12 cellular contexts compared by ENCODE assay signal in the genomic region with DNA sequence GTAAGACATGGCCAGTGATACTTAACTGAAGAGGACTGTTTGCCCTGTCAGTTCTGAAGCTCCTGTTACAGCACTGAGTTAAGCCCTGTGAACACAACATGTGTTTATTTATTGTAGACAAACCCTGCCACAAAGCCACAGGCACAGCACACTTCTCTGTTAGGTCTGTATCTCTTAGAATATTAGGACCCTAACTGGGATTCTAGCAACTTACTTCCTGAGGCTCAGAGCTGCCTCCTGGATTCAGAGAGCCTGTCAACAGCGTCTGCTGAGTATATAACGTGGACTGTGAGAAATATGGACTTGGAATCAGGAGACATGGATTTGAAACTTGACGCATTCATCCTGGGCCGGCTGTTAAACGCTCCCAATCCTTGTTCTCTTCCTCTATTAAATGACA.
DNase-seq lines count a peak whose midpoint lies in the region; ATAC-seq and TF ChIP-seq lines count a peak whose summit lies in the region.
"Had no signal": no experiment of that assay in that cellular context is flagged by ENCODE, and none has a peak within 500 bp of the region (broad histone marks: within the 10 kb centered on the region; RNA-seq: fewer than 3 reads in every experiment).

No MANE protein-coding gene starts in this region.

- H3K27ac ChIP-seq in heart left ventricle = peak overlapping the region in 9 of 12 donors; percentile 6 to 94 (median 53)
- peak overlapping the region; percentile 97 for H3K27ac ChIP-seq in mesodermal cell (ENCODE audit: low read depth, low read length, severe bottlenecking)

- no peak for DNase-seq in heart left ventricle
- no peak for DNase-seq in Right ventricle myocardium inferior (ENCODE audit: missing footprints)
- DNase-seq in medulla oblongata (ENCODE audit: extremely low spot score) = no peak
- DNase-seq in epidermal melanocyte (ENCODE audit: insufficient read length, low spot score) = no peak
- DNase-seq in SIG-M5 treated with dmso at 0.1 percent for 504 hours (lab: John Stamatoyannopoulos, UW; ENCODE audit: unreplicated experiment) = no peak
- DNase-seq: activated CD4-positive, CD25-positive, alpha-beta regulatory T cell treated with anti-CD3 and anti-CD28 coated beads, Interleukin-2, amount 50 U/mL, for 72 hours; activated naive CD8-positive, alpha-beta T cell treated with anti-CD3 and anti-CD28 coated beads for 36 hours; AML-193; NCI-H1048 had no signal

- H3K9me3 ChIP-seq in heart left ventricle (no peaks in the 10 kb centered on the region), mesodermal cell (ENCODE audit: control insufficient read depth, low read length) (peaks cover 7% of the 10 kb centered on the region)

- H3K4me3 Mint-ChIP-seq in dendritic cell treated with granulocyte-macrophage colony-stimulating factor and Interleukin-4, amounts not matched to agents 40 ng/mL and 50 ng/mL, for 4 days = no peak overlapping the region
- H3K4me3 Mint-ChIP-seq: activated naive CD8-positive, alpha-beta T cell treated with anti-CD3 and anti-CD28 coated beads for 36 hours had no signal

- WGBS in heart left ventricle, 4 donors = 26 to 43% (median 35%) methylated on average over 5 of the region's 5 CpGs
- WGBS in mesodermal cell (ENCODE audit: insufficient coverage in 2 of 2), 2 experiments = 93 to 100% methylated on average over 1 to 2 of the region's 5 CpGs

- no peaks in the 10 kb centered on the region for H3K27me3 Mint-ChIP-seq in dendritic cell treated with granulocyte-macrophage colony-stimulating factor and Interleukin-4, amounts not matched to agents 40 ng/mL and 50 ng/mL, for 4 days
- H3K27me3 Mint-ChIP-seq: activated naive CD8-positive, alpha-beta T cell treated with anti-CD3 and anti-CD28 coated beads for 36 hours had no signal

- H3K36me3 Mint-ChIP-seq in dendritic cell treated with granulocyte-macrophage colony-stimulating factor and Interleukin-4, amounts not matched to agents 40 ng/mL and 50 ng/mL, for 4 days (ENCODE audit: low read depth) = peaks cover 5% of the 10 kb centered on the region

- H3K27ac Mint-ChIP-seq in dendritic cell treated with granulocyte-macrophage colony-stimulating factor and Interleukin-4, amounts not matched to agents 40 ng/mL and 50 ng/mL, for 4 days = peak overlapping the region; percentile 87
- H3K27ac Mint-ChIP-seq: activated naive CD8-positive, alpha-beta T cell treated with anti-CD3 and anti-CD28 coated beads for 36 hours had no signal

- H3K4me1 ChIP-seq in heart left ventricle (peaks cover 2 to 61% (median 28%) of the 10 kb centered on the region in 12 donors), mesodermal cell (ENCODE audit: control insufficient read depth, insufficient read depth, low read length, poor library complexity, severe bottlenecking) (peaks cover 56% of the 10 kb centered on the region)

- H3K4me3 ChIP-seq in heart left ventricle (no peak overlapping the region), mesodermal cell (ENCODE audit: extremely low read depth, insufficient read depth, low read length, poor library complexity, severe bottlenecking) (no peak overlapping the region)

- peaks cover 66% of the 10 kb centered on the region for H3K4me1 Mint-ChIP-seq in dendritic cell treated with granulocyte-macrophage colony-stimulating factor and Interleukin-4, amounts not matched to agents 40 ng/mL and 50 ng/mL, for 4 days (ENCODE audit: low read depth)

- intact Hi-C loops in heart left ventricle (cut with DNase I) (loop anchor here in 8 of 10 donors (5.0 to 10.0 kb wide), 6 partner anchors 33 to 137 kb away; partner anchors contain the start of gene HIF1A (in 5 of the 8)), Right ventricle myocardium inferior (cut with DNase I) (no loop called here)
- intact Hi-C loops in dendritic cell treated with granulocyte-macrophage colony-stimulating factor and Interleukin-4, amounts not matched to agents 40 ng/mL and 50 ng/mL, for 4 days (cut with micrococcal nuclease) = loop anchor here (5.0 kb wide), 1 partner anchor 42 kb away; no protein-coding TSS in a partner anchor

- no peak for ATAC-seq in heart left ventricle
- ATAC-seq in Right ventricle myocardium inferior = no peak
- no peak for ATAC-seq in HG02759 (IDR thresholded peaks at IDR 0.05; ENCODE audit: unreplicated experiment)

- TF ChIP-seq POLR2A in heart left ventricle (IDR thresholded peaks at IDR 0.05) = no peak

- no peak for TF ChIP-seq CTCF in heart left ventricle (IDR thresholded peaks at IDR 0.05)

- no peaks in the 10 kb centered on the region for H3K36me3 ChIP-seq in heart left ventricle
- H3K36me3 ChIP-seq in mesodermal cell (ENCODE audit: control insufficient read depth, insufficient read depth, low read length) = no peaks in the 10 kb centered on the region

- no peaks in the 10 kb centered on the region for H3K27me3 ChIP-seq in heart left ventricle

- H3K9me3 Mint-ChIP-seq in dendritic cell treated with granulocyte-macrophage colony-stimulating factor and Interleukin-4, amounts not matched to agents 40 ng/mL and 50 ng/mL, for 4 days = no peaks in the 10 kb centered on the region
